14 cellular contexts compared by ENCODE assay signal in genomic region chr18:48787523-48788151, GRCh38.
DNase-seq lines count a peak whose midpoint lies in the region; ATAC-seq and TF ChIP-seq lines count a peak whose summit lies in the region.
"Had no signal": no experiment of that assay in that cellular context is flagged by ENCODE, and none has a peak within 500 bp of the region (broad histone marks: within the 10 kb centered on the region; RNA-seq: fewer than 3 reads in every experiment).

No MANE protein-coding gene starts in this region.

- intact Hi-C loops in heart left ventricle (cut with DNase I) (loop anchor here in 1 of 10 donors (10.0 kb wide), 1 partner anchor 57 kb away; no protein-coding TSS in a partner anchor), sciatic nerve (cut with DNase I) (loop anchor here (10.0 kb wide), 1 partner anchor 157 kb away; no protein-coding TSS in a partner anchor)

- DNase-seq in EL (peak; percentile 16), RWPE2 (ENCODE audit: low spot score) (peak; percentile 25), heart left ventricle (peak in 3 of 5 donors; percentile 14 to 16 (median 15)), sciatic nerve (ENCODE audit: low spot score) (peak; percentile 39), D341Med (ENCODE audit: low spot score) (no peak), T-helper 9 cell (no peak), T1000 (lab: John Stamatoyannopoulos, UW) (no peak)
- DNase-seq: activated CD4-positive, alpha-beta memory T cell treated with anti-CD3 and anti-CD28 coated beads for 36 hours; effector CD8-positive, alpha-beta T cell; stimulated activated CD4-positive, alpha-beta T cell treated with anti-CD3 and anti-CD28 coated beads, Interleukin-2, amount 100 ng/mL, for 24 hours; stimulated activated naive CD8-positive, alpha-beta T cell treated with anti-CD3 and anti-CD28 coated beads, Interleukin-15, Interleukin-2, amounts not matched to agents 100 U/mL and 50 U/mL, for 24 hours had no signal

- no peak for TF ChIP-seq POLR2A in heart left ventricle (IDR thresholded peaks at IDR 0.05)

- ATAC-seq in RWPE2 (ENCODE audit: low read depth) (no peak), heart left ventricle (no peak), sciatic nerve (no peak), HG03196 (IDR thresholded peaks at IDR 0.05; ENCODE audit: unreplicated experiment) (no peak)
- ATAC-seq: stimulated activated naive CD8-positive, alpha-beta T cell treated with anti-CD3 and anti-CD28 coated beads, Interleukin-15, Interleukin-2, amounts not matched to agents 100 U/mL and 50 U/mL, for 24 hours had no signal

- H3K4me1 ChIP-seq in RWPE2 (ENCODE audit: insufficient read depth, poor library complexity, severe bottlenecking) = no peaks in the 10 kb centered on the region
- H3K4me1 ChIP-seq in heart left ventricle = peaks cover 7 to 95% (median 53%) of the 10 kb centered on the region in 12 donors

- no peaks in the 10 kb centered on the region for H3K9me3 ChIP-seq in RWPE2 (ENCODE audit: severe bottlenecking)
- no peaks in the 10 kb centered on the region for H3K9me3 ChIP-seq in heart left ventricle

- 66 to 90% (median 79%) methylated on average over 5 to 8 of the region's 8 CpGs for WGBS in heart left ventricle, 4 donors

- H3K27me3 ChIP-seq in RWPE2 (ENCODE audit: insufficient read depth, poor library complexity, severe bottlenecking) (no peaks in the 10 kb centered on the region), heart left ventricle (no peaks in the 10 kb centered on the region)

- H3K4me3 ChIP-seq in RWPE2 (ENCODE audit: severe bottlenecking) (no peak overlapping the region), heart left ventricle (no peak overlapping the region)

- H3K27ac ChIP-seq in RWPE2 (ENCODE audit: poor library complexity, severe bottlenecking) (no peak overlapping the region), heart left ventricle (peak overlapping the region in 5 of 12 donors; percentile 20 to 96 (median 85))
- H3K27ac ChIP-seq: HL-60, parathyroid adenoma had no signal

- no peaks in the 10 kb centered on the region; the same call in none of the 2 replicates for H3K36me3 ChIP-seq in RWPE2 (ENCODE audit: low read depth)
- peaks cover 0 to 3% (median 0%) of the 10 kb centered on the region in 9 donors for H3K36me3 ChIP-seq in heart left ventricle

- TF ChIP-seq CTCF in RWPE2 (IDR thresholded peaks at IDR 0.05; ENCODE audit: poor library complexity, severe bottlenecking) (no peak), heart left ventricle (IDR thresholded peaks at IDR 0.05) (no peak)

Comparison
In these comparisons a context has a peak if more than half of its experiments do, and no peak if none do; other contexts are left out.
1. DNase-seq: peak in EL (single experiment), RWPE2 (single experiment), heart left ventricle (3 of 5) and sciatic nerve (single experiment); none in D341Med (single experiment), T-helper 9 cell (single experiment) and T1000 (single experiment).